9 cellular contexts compared by ENCODE assay signal in the genomic region with DNA sequence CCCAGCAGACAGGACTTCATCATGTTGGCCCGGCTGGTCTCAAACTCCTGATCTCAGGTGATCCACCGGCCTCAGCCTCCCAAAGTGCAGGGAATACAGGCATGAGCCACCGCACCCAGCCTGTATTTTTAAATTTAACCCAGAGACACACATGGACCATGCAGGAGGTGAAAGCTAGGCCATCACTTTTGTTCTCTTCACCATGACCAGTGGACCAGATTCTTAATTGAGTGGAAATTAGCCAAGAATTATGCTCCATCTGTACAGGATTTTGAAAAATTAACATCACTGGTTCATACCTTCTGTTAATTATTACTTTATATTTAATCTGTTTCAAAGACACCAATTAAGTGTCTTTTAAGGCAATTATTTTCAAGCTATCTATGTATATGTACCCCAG.
"Had no signal": no experiment of that assay in that cellular context is flagged by ENCODE, and none has a peak within 500 bp of the region (broad histone marks: within the 10 kb centered on the region; RNA-seq: fewer than 3 reads in every experiment).

No MANE protein-coding gene starts in this region.

- H3K4me2 ChIP-seq: GM23338 had no signal

- DNase-seq: GM23248, GOT3, H7, H9, HCEC 1CT, HFFc6 had no signal

- H3K4me3 ChIP-seq: GM23248, GM23338, HAP-1 had no signal

- H3K9me3 ChIP-seq: HAP-1 had no signal

- H3K4me1 ChIP-seq: HAP-1 had no signal

- H3K36me3 ChIP-seq: HAP-1 had no signal

- H2AFZ ChIP-seq: GM23248, GM23338 had no signal

- ATAC-seq: GM23338, HCT116 had no signal

- H3K9ac ChIP-seq: GM23248 had no signal

- H3K27ac ChIP-seq: GM23248 had no signal
